Comparison of ENCODE assay signal across 8 cellular contexts in genomic region chr7:51034531-51035264, GRCh38.
DNase-seq lines count a peak whose midpoint lies in the region; ATAC-seq and TF ChIP-seq lines count a peak whose summit lies in the region.
"Had no signal": no experiment of that assay in that cellular context is flagged by ENCODE, and none has a peak within 500 bp of the region (broad histone marks: within the 10 kb centered on the region; RNA-seq: fewer than 3 reads in every experiment).

No MANE protein-coding gene starts in this region.

- no peaks in the 10 kb centered on the region for H3K9me3 Mint-ChIP-seq in HFFc6

- no peaks in the 10 kb centered on the region for H3K27me3 Mint-ChIP-seq in HFFc6 (ENCODE audit: insufficient read depth)

- in situ Hi-C loops in astrocyte of the spinal cord (cut with HindIII; ENCODE audit: low sequenced_read_pairs) = no loop called here

- H3K36me3 ChIP-seq in kidney epithelial cell (ENCODE audit: control insufficient read depth, insufficient read depth, low read length) = no peaks in the 10 kb centered on the region

- TF ChIP-seq CTCF in HFFc6 (IDR thresholded peaks at IDR 0.05) (no peak), astrocyte of the spinal cord (IDR thresholded peaks at IDR 0.05; ENCODE audit: low read depth, low read length) (no peak), kidney epithelial cell (IDR thresholded peaks at IDR 0.05; ENCODE audit: insufficient read depth, low read length, poor library complexity, severe bottlenecking) (no peak)

- peak overlapping the region; percentile 66 for H3K27ac ChIP-seq in temporal lobe (ENCODE audit: low read depth, low read length)
- H3K27ac ChIP-seq: suprapubic skin had no signal

- H3K4me3 Mint-ChIP-seq in HFFc6 = peak overlapping the region; percentile 54

- ATAC-seq in GM18861 (IDR thresholded peaks at IDR 0.05; ENCODE audit: unreplicated experiment) = no peak
- no peak for ATAC-seq in HG03045 (IDR thresholded peaks at IDR 0.05; ENCODE audit: unreplicated experiment)

- no peak overlapping the region for H3K4me3 ChIP-seq in astrocyte of the spinal cord (ENCODE audit: low read depth, low read length)
- no peak overlapping the region for H3K4me3 ChIP-seq in kidney epithelial cell (ENCODE audit: low read depth, low read length)
- H3K4me3 ChIP-seq: suprapubic skin had no signal

- peaks cover 59% of the 10 kb centered on the region for H3K4me1 Mint-ChIP-seq in HFFc6 (ENCODE audit: low read depth)

- H3K36me3 Mint-ChIP-seq in HFFc6 (ENCODE audit: low read depth) = no peaks in the 10 kb centered on the region

- peak overlapping the region; percentile 70 for H3K27ac Mint-ChIP-seq in HFFc6

- H3K27me3 ChIP-seq in kidney epithelial cell (ENCODE audit: control insufficient read depth, insufficient read depth, low read length) = no peaks in the 10 kb centered on the region
- H3K27me3 ChIP-seq: suprapubic skin had no signal

- DNase-seq in HFFc6 (peak; percentile 83), astrocyte of the spinal cord (ENCODE audit: low read depth, low spot score) (peak; percentile 93), kidney epithelial cell (ENCODE audit: low read depth) (peak; percentile 53), inferior parietal cortex (ENCODE audit: extremely low spot score) (no peak)
